ENCODE assay signal across 2 cellular contexts in the genomic region with DNA sequence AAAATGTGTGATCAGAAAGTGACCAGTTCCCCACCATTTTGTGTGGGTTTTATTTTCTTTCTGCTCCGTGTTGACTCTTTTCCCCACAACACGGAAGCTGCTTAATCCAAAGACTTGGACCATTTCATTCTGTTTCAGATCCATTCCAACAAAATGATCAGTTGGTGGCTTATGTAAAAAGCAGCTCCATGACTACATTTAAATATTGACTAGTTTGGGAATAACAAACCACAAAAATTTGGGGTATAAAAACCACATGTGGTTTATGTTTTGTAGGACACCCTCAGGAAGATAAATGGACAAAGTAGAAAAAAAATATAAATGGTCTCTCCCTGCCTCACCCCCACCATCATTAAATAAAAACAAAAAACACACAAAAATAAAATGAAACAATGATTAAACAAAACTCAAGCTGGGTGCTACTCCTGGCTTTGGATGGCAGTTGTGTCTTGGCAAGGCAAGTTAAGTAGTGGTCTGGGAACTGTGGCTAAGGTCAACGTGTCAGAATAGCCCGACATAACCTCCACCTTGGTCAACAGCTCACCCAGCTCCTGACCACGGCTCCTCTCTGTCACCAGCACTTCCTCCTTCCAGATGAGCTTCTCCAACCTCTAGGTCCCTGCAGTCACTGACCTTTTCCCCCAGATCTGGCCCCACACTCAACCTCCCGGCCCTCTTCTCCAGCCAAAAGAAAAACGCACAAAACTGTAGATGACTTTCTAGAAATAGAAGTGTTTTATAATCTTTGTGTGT.
TF ChIP-seq lines count a peak whose summit lies in the region.

No MANE protein-coding gene starts in this region.

TF ChIP-seq in liver, 16 proteins besides CTCF, POLR2A, EP300 and RAD21 (continued from another document):
- TF ChIP-seq TAF1 (conservative IDR thresholded peaks at IDR 0.05) (no peak), FOXA1 (IDR thresholded peaks at IDR 0.05) (no peak)
TF ChIP-seq in liver: peak in this region for 0.

TF ChIP-seq in HepG2, 621 proteins besides CTCF, POLR2A, EP300 and RAD21:
- TF ChIP-seq, protein P1, sequence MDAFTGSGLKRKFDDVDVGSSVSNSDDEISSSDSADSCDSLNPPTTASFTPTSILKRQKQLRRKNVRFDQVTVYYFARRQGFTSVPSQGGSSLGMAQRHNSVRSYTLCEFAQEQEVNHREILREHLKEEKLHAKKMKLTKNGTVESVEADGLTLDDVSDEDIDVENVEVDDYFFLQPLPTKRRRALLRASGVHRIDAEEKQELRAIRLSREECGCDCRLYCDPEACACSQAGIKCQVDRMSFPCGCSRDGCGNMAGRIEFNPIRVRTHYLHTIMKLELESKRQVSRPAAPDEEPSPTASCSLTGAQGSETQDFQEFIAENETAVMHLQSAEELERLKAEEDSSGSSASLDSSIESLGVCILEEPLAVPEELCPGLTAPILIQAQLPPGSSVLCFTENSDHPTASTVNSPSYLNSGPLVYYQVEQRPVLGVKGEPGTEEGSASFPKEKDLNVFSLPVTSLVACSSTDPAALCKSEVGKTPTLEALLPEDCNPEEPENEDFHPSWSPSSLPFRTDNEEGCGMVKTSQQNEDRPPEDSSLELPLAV (CRISPR knock-in tag; conservative IDR thresholded peaks at IDR 0.05; ENCODE audit: low read depth): no peak
- TF ChIP-seq SRSF1 (optimal IDR thresholded peaks at IDR 0.05; ENCODE audit: low read depth, low read length): no peak
- TF ChIP-seq MAFF (IDR thresholded peaks at IDR 0.05; ENCODE audit: low read depth, low read length): no peak
- no peak for TF ChIP-seq ZNF34 (CRISPR knock-in tag; IDR thresholded peaks at IDR 0.05; ENCODE audit: borderline replicate concordance)
- TF ChIP-seq ZNF713 (CRISPR knock-in tag; IDR thresholded peaks at IDR 0.05): no peak
- no peak for TF ChIP-seq MATR3 (CRISPR knock-in tag; IDR thresholded peaks at IDR 0.05)
- TF ChIP-seq, protein P2, sequence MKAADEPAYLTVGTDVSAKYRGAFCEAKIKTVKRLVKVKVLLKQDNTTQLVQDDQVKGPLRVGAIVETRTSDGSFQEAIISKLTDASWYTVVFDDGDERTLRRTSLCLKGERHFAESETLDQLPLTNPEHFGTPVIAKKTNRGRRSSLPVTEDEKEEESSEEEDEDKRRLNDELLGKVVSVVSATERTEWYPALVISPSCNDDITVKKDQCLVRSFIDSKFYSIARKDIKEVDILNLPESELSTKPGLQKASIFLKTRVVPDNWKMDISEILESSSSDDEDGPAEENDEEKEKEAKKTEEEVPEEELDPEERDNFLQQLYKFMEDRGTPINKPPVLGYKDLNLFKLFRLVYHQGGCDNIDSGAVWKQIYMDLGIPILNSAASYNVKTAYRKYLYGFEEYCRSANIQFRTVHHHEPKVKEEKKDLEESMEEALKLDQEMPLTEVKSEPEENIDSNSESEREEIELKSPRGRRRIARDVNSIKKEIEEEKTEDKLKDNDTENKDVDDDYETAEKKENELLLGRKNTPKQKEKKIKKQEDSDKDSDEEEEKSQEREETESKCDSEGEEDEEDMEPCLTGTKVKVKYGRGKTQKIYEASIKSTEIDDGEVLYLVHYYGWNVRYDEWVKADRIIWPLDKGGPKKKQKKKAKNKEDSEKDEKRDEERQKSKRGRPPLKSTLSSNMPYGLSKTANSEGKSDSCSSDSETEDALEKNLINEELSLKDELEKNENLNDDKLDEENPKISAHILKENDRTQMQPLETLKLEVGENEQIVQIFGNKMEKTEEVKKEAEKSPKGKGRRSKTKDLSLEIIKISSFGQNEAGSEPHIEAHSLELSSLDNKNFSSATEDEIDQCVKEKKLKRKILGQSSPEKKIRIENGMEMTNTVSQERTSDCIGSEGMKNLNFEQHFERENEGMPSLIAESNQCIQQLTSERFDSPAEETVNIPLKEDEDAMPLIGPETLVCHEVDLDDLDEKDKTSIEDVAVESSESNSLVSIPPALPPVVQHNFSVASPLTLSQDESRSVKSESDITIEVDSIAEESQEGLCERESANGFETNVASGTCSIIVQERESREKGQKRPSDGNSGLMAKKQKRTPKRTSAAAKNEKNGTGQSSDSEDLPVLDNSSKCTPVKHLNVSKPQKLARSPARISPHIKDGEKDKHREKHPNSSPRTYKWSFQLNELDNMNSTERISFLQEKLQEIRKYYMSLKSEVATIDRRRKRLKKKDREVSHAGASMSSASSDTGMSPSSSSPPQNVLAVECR (CRISPR knock-in tag; IDR thresholded peaks at IDR 0.05; ENCODE audit: borderline replicate concordance): no peak
- TF ChIP-seq, protein P3, sequence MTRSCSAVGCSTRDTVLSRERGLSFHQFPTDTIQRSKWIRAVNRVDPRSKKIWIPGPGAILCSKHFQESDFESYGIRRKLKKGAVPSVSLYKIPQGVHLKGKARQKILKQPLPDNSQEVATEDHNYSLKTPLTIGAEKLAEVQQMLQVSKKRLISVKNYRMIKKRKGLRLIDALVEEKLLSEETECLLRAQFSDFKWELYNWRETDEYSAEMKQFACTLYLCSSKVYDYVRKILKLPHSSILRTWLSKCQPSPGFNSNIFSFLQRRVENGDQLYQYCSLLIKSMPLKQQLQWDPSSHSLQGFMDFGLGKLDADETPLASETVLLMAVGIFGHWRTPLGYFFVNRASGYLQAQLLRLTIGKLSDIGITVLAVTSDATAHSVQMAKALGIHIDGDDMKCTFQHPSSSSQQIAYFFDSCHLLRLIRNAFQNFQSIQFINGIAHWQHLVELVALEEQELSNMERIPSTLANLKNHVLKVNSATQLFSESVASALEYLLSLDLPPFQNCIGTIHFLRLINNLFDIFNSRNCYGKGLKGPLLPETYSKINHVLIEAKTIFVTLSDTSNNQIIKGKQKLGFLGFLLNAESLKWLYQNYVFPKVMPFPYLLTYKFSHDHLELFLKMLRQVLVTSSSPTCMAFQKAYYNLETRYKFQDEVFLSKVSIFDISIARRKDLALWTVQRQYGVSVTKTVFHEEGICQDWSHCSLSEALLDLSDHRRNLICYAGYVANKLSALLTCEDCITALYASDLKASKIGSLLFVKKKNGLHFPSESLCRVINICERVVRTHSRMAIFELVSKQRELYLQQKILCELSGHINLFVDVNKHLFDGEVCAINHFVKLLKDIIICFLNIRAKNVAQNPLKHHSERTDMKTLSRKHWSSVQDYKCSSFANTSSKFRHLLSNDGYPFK (CRISPR knock-in tag; IDR thresholded peaks at IDR 0.05; ENCODE audit: borderline replicate concordance): no peak
- TF ChIP-seq, protein P4, sequence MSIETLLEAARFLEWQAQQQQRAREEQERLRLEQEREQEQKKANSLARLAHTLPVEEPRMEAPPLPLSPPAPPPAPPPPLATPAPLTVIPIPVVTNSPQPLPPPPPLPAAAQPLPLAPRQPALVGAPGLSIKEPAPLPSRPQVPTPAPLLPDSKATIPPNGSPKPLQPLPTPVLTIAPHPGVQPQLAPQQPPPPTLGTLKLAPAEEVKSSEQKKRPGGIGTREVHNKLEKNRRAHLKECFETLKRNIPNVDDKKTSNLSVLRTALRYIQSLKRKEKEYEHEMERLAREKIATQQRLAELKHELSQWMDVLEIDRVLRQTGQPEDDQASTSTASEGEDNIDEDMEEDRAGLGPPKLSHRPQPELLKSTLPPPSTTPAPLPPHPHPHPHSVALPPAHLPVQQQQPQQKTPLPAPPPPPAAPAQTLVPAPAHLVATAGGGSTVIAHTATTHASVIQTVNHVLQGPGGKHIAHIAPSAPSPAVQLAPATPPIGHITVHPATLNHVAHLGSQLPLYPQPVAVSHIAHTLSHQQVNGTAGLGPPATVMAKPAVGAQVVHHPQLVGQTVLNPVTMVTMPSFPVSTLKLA (IDR thresholded peaks at IDR 0.05): no peak
- no peak for TF ChIP-seq ZNF350 (CRISPR knock-in tag; IDR thresholded peaks at IDR 0.05; ENCODE audit: borderline replicate concordance, low read depth)
- TF ChIP-seq, protein P5, sequence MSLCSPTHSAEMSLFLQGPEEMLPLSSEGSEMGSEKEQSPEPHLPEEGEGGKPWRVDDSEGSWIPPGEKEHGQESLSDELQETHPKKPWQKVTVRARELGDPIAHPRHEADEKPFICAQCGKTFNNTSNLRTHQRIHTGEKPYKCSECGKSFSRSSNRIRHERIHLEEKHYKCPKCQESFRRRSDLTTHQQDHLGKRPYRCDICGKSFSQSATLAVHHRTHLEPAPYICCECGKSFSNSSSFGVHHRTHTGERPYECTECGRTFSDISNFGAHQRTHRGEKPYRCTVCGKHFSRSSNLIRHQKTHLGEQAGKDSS (CRISPR knock-in tag; IDR thresholded peaks at IDR 0.05; ENCODE audit: borderline replicate concordance, low read depth): no peak
